Comparison of ENCODE assay signal across 18 cellular contexts in genomic region chr7:44541028-44541869, GRCh38. TPM values are rescaled to one million over a fixed set of nuclear protein-coding genes. Genes with fewer than 3 reads are reported as not detected.
A peak's percentile ranks its signal among the peaks of the same experiment; 100 is the strongest.
DNase-seq lines count a peak whose midpoint lies in the region; ATAC-seq, FAIRE-seq and TF ChIP-seq lines count a peak whose summit lies in the region.
"Had no signal": no experiment of that assay in that cellular context is flagged by ENCODE, and none has a peak within 500 bp of the region (broad histone marks: within the 10 kb centered on the region; RNA-seq: fewer than 3 reads in every experiment).

Gene NPC1L1, minus strand, starts transcription at chr7:44541330. Its CDS starts 71 bp downstream, at chr7:44541259.

- no peak within 1 kb of the TSS for H3K4me2 ChIP-seq in H1 (ENCODE audit: insufficient read depth in 1 of 2, low read depth in 2 of 2, low read length in 2 of 2)

- no peaks in the 10 kb centered on the region for H3K36me3 ChIP-seq in H7 (replicated peaks; ENCODE audit: control insufficient read depth, insufficient read depth, low read length)
- no peaks in the 10 kb centered on the region for H3K36me3 ChIP-seq in H1 (ENCODE audit: control insufficient read depth in 2 of 4, insufficient read depth in 4 of 4, low read length in 3 of 4)
- no peaks in the 10 kb centered on the region for H3K36me3 ChIP-seq in mucosa of stomach (ENCODE audit: control insufficient read depth, insufficient read depth, low read length)
- H3K36me3 ChIP-seq: left ventricle myocardium inferior had no signal

- H3K4me1 ChIP-seq in H1 (replicated peaks in 1 of 4; ENCODE audit: control insufficient read depth in 3 of 4, insufficient read depth in 4 of 4, low read length in 3 of 4) (no peaks in the 10 kb centered on the region), mucosa of stomach (ENCODE audit: control insufficient read depth, insufficient read depth, low read length) (peaks cover 38% of the 10 kb centered on the region)
- H3K4me1 ChIP-seq: left ventricle myocardium inferior had no signal

- H3K56ac ChIP-seq in H1 (replicated peaks; ENCODE audit: insufficient read length, low read depth, low read length) = no peak within 1 kb of the TSS

- no peak within 1 kb of the TSS for H2BK15ac ChIP-seq in H1 (ENCODE audit: low read length)

- H4K5ac ChIP-seq in H1 (ENCODE audit: insufficient read length, low read depth, low read length) = no peak within 1 kb of the TSS

- POLR2A ChIA-PET in H1 (lab: Charles Lee; ENCODE audit: partially characterized antibody) = interaction anchor here (0.8 kb wide), 1 partner anchor 24 kb away, joined by 3 read pairs; no protein-coding TSS in a partner anchor

- TF ChIP-seq RAD21 in H1 (IDR thresholded peaks at IDR 0.05 in 1 of 2, conservative IDR thresholded peaks at IDR 0.05 in 1 of 2; ENCODE audit: low read depth in 2 of 2, low read length in 2 of 2) = no peak

- H2AK5ac ChIP-seq in H1 (ENCODE audit: low read depth, low read length) = no peak within 1 kb of the TSS

- H4K8ac ChIP-seq in H1 (ENCODE audit: extremely low read depth, insufficient read depth, low read length) = peak within 1 kb of the TSS; percentile 76; the same call in 1 of the 2 replicates

- peak within 1 kb of the TSS in 4 of 7 donors; percentile 21 to 61 (median 32) for H3K27ac Mint-ChIP-seq in CD14-positive monocyte

- no peaks in the 10 kb centered on the region for H3K79me2 ChIP-seq in H1 (ENCODE audit: control insufficient read depth in 1 of 2, insufficient read depth in 2 of 2, low read length in 2 of 2)

- peaks cover 9% of the 10 kb centered on the region for H3K4me1 Mint-ChIP-seq in CD14-positive monocyte
- H3K4me1 Mint-ChIP-seq: central memory CD8-positive, alpha-beta T cell; naive thymus-derived CD8-positive, alpha-beta T cell had no signal

- no peak within 1 kb of the TSS for H3K14ac ChIP-seq in H1 (ENCODE audit: insufficient read length)

- no peaks in the 10 kb centered on the region for H4K20me1 ChIP-seq in H1 (replicated peaks in 1 of 2; ENCODE audit: control insufficient read depth in 1 of 2, insufficient read depth in 2 of 2, low read length in 2 of 2)

- no peak for TF ChIP-seq EP300 in H1 (IDR thresholded peaks at IDR 0.05; ENCODE audit: borderline replicate concordance in 1 of 2, low read depth in 2 of 2, low read length in 2 of 2)

- no peaks in the 10 kb centered on the region for H3K9me3 ChIP-seq in H1 (ENCODE audit: insufficient read depth in 2 of 2, low read depth in 1 of 2, low read length in 1 of 2)
- no peaks in the 10 kb centered on the region for H3K9me3 ChIP-seq in mucosa of stomach (ENCODE audit: control insufficient read depth, low read length)
- H3K9me3 ChIP-seq: left ventricle myocardium inferior had no signal

- CTCF ChIA-PET in H1 (lab: Charles Lee; ENCODE audit: partially characterized antibody) = interaction anchor here (1.2 to 10.0 kb wide), 3 partner anchors 13 to 192 kb away, joined by 3 to 98 read pairs (median 3); no protein-coding TSS in a partner anchor

- DNase-seq in CD14-positive monocyte (ENCODE audit: low spot score) (no peak), H7 (peak; percentile 56), H1 (ENCODE audit: low read depth in 1 of 2, low spot score in 2 of 2) (peak in 1 of 2 experiments; percentile 42)
- no peak for DNase-seq in activated CD8-positive, alpha-beta memory T cell treated with anti-CD3 and anti-CD28 coated beads, Interleukin-2, amount 50 U/mL, for 4 hours
- no peak for DNase-seq in activated T-cell treated with anti-CD3 and anti-CD28 coated beads, Interleukin-2, amount 50 U/mL, for 48 hours
- DNase-seq: activated CD4-positive, alpha-beta T cell treated with anti-CD3 and anti-CD28 coated beads, Interleukin-2, amount 50 U/mL, for 48 hours; Kasumi-1; left ventricle myocardium inferior; naive thymus-derived CD8-positive, alpha-beta T cell; NCI-H2171 treated with DMSO at 0.1 percent for 48 hours; retina had no signal

- no peak within 1 kb of the TSS for H2BK120ac ChIP-seq in H1 (replicated peaks; ENCODE audit: low read depth, low read length)

- H2BK12ac ChIP-seq in H1 (ENCODE audit: low read depth, low read length) = no peak within 1 kb of the TSS; the same call in 1 of the 2 replicates

- peak within 1 kb of the TSS; percentile 35 for H4K91ac ChIP-seq in H1 (replicated peaks; ENCODE audit: insufficient read length, low read length)

- H3K4ac ChIP-seq in H1 (replicated peaks; ENCODE audit: insufficient read length, low read depth, low read length) = no peak within 1 kb of the TSS

- no peak for TF ChIP-seq POLR2A in H1 (IDR thresholded peaks at IDR 0.05; ENCODE audit: control extremely low read depth in 1 of 2, low read depth in 2 of 2, low read length in 2 of 2)

- H3K23ac ChIP-seq in H1 (ENCODE audit: insufficient read length) = no peak within 1 kb of the TSS

- H3K9ac ChIP-seq in H1 (replicated peaks in 1 of 4; ENCODE audit: extremely low read depth in 1 of 4, low read depth in 3 of 4, low read length in 3 of 4) (no peak within 1 kb of the TSS), mucosa of stomach (ENCODE audit: low read length) (peak within 1 kb of the TSS; percentile 36)

- H3K23me2 ChIP-seq in H1 (ENCODE audit: low read depth, low read length) = no peaks in the 10 kb centered on the region

- H3K27me3 ChIP-seq in H7 (ENCODE audit: control insufficient read depth, insufficient read depth, low read length) = no peaks in the 10 kb centered on the region
- no peaks in the 10 kb centered on the region for H3K27me3 ChIP-seq in H1 (replicated peaks in 1 of 4; ENCODE audit: control insufficient read depth in 3 of 4, extremely low read depth in 1 of 4, insufficient read depth in 3 of 4, low read length in 3 of 4)
- no peaks in the 10 kb centered on the region for H3K27me3 ChIP-seq in mucosa of stomach (ENCODE audit: control insufficient read depth, insufficient read depth, low read length)

- WGBS in H1 (ENCODE audit: extremely low coverage in 1 of 2, insufficient coverage in 1 of 2, insufficient read length in 1 of 2, insufficient replicate concordance in 2 of 2, low coverage in 1 of 2, low lambda C conversion rate in 2 of 2, missing lambda C conversion rate in 1 of 2), 2 experiments = 87% methylated on average over 18 of the region's 20 CpGs; no CpG with 5 or more reads in 1 of the 2 experiments

- H3K27me3 Mint-ChIP-seq in CD14-positive monocyte (ENCODE audit: low read depth in 3 of 3) = peaks cover 2 to 14% (median 3%) of the 10 kb centered on the region in 3 donors

- H2AFZ ChIP-seq in H1 (ENCODE audit: low read length) = no peak within 1 kb of the TSS

- no peaks in the 10 kb centered on the region for H3K79me1 ChIP-seq in H1 (ENCODE audit: low read depth, low read length)

- no peak for FAIRE-seq in H1 (lab: Jason Lieb, UNC)
- FAIRE-seq: endometrium, RCC 7860 had no signal

- H3K4me3 ChIP-seq in H7 (ENCODE audit: insufficient read depth, low read depth, low read length) = no peak within 1 kb of the TSS
- H3K4me3 ChIP-seq in H1 (ENCODE audit: extremely low read depth in 1 of 4, insufficient read depth in 2 of 4, low read depth in 3 of 4, low read length in 4 of 4) = no peak within 1 kb of the TSS
- peak within 1 kb of the TSS; percentile 21 for H3K4me3 ChIP-seq in mucosa of stomach (ENCODE audit: low read length)
- H3K4me3 ChIP-seq: left ventricle myocardium inferior had no signal

- no peaks in the 10 kb centered on the region for H3K36me3 Mint-ChIP-seq in CD14-positive monocyte
- H3K36me3 Mint-ChIP-seq: naive thymus-derived CD8-positive, alpha-beta T cell had no signal

- H3K9me3 Mint-ChIP-seq in CD14-positive monocyte = no peaks in the 10 kb centered on the region
- H3K9me3 Mint-ChIP-seq: central memory CD8-positive, alpha-beta T cell; naive thymus-derived CD8-positive, alpha-beta T cell had no signal

- H2BK20ac ChIP-seq in H1 (ENCODE audit: low read length) = no peak within 1 kb of the TSS

- no peak for ATAC-seq in GM18511 (IDR thresholded peaks at IDR 0.05; ENCODE audit: unreplicated experiment)
- ATAC-seq in GM21576 (IDR thresholded peaks at IDR 0.05; ENCODE audit: unreplicated experiment) = no peak
- ATAC-seq: naive thymus-derived CD8-positive, alpha-beta T cell had no signal

- H2BK5ac ChIP-seq in H1 (ENCODE audit: low read depth, low read length) = no peak within 1 kb of the TSS

- H3K4me3 Mint-ChIP-seq in CD14-positive monocyte = no peak within 1 kb of the TSS
- H3K4me3 Mint-ChIP-seq: central memory CD8-positive, alpha-beta T cell; naive thymus-derived CD8-positive, alpha-beta T cell had no signal

- H3K27ac ChIP-seq in H1 (ENCODE audit: low read depth, low read length) = no peak within 1 kb of the TSS
- H3K27ac ChIP-seq: left ventricle myocardium inferior had no signal

- H3K18ac ChIP-seq in H1 (ENCODE audit: extremely low read depth, low read length) = no peak within 1 kb of the TSS; the same call in 1 of the 2 replicates

- intact Hi-C loops in CD14-positive monocyte (cut with micrococcal nuclease) = no loop called here

- TF ChIP-seq CTCF in CD14-positive monocyte (IDR thresholded peaks at IDR 0.05) (no peak), H1 (IDR thresholded peaks at IDR 0.05; ENCODE audit: control extremely low read depth in 1 of 3, insufficient read depth in 1 of 3, low read depth in 1 of 3, low read length in 3 of 3) (no peak)

TF ChIP-seq in H1, 55 proteins besides CTCF, POLR2A, EP300 and RAD21 (continues in another document):
- TF ChIP-seq EGR1 (IDR thresholded peaks at IDR 0.05; ENCODE audit: borderline replicate concordance, low read depth, low read length) (no peak), KDM4A (IDR thresholded peaks at IDR 0.05; ENCODE audit: low read depth, low read length, severe bottlenecking) (no peak), NANOG (IDR thresholded peaks at IDR 0.05; ENCODE audit: insufficient read depth, low read depth, low read length, poor library complexity, severe bottlenecking) (no peak), JUN (IDR thresholded peaks at IDR 0.05; ENCODE audit: low read depth, low read length) (no peak), CREB1 (IDR thresholded peaks at IDR 0.05) (no peak), ZNF274 (IDR thresholded peaks at IDR 0.05; ENCODE audit: borderline replicate concordance, extremely low read depth, low read length) (no peak), SIX5 (IDR thresholded peaks at IDR 0.05; ENCODE audit: low read depth, low read length) (no peak), CHD2 (IDR thresholded peaks at IDR 0.05; ENCODE audit: low read length) (no peak), YY1 (IDR thresholded peaks at IDR 0.05; ENCODE audit: low read depth, low read length) (no peak)

RNA-seq across cellular contexts. Expression of gene NPC1L1, which starts in this region (rescaled TPM):
- polyA plus RNA-seq in CD14-positive monocyte (not detected), H1 (2011; rRNA removed) (0.14 and 0.21 TPM in 2 replicates)
- total RNA-seq in H7 (2014; rRNA removed; shearing (Covaris generic)) = not detected in 2 replicates
- total RNA-seq in H1 (2021; fragmentation: NEBNext Ultra II Directional; extraction: Animal tissue kit (Norgen Biotek cat#: 25700)) = 0.06 TPM in 1 of 2 replicates, not detected in the other
- 0.10 TPM for polyA plus RNA-seq in H1 (2011; cell fraction: cytosol; rRNA removed)
- 0.31 TPM for polyA plus RNA-seq in H1 (2011; cell fraction: nucleus; rRNA removed)
- polyA plus RNA-seq in H1 (2012, experiment 1 of 2) = 0.09 to 0.18 TPM (median 0.13 TPM) in 3 of 4 replicates, not detected in the other
- 0.05 TPM for polyA plus RNA-seq in H1 (2012, experiment 2 of 2)
- polyA plus RNA-seq in H1 (2013, experiment 1 of 2) = 0.16 TPM
- polyA plus RNA-seq in H1 (2013, experiment 2 of 2) = 0.13 TPM
- polyA minus RNA-seq in H1 (2011; rRNA and poly(A)+ RNA removed) = 0.06 and 0.22 TPM in 2 replicates
- not detected for polyA minus RNA-seq in H1 (2011; cell fraction: cytosol; rRNA and poly(A)+ RNA removed)
- not detected for polyA minus RNA-seq in H1 (2011; cell fraction: nucleus; rRNA and poly(A)+ RNA removed)
- total RNA-seq: fibroblast of villous mesenchyme had no signal
- polyA plus RNA-seq: naive thymus-derived CD8-positive, alpha-beta T cell had no signal

Comparison
In these comparisons a context has a peak if more than half of its experiments do, and no peak if none do; other contexts are left out.
1. Peak in DNase-seq in H7; RNA of the gene not detected or under 1 TPM.